Comparison of ENCODE assay signal across 10 cellular contexts in the genomic region with DNA sequence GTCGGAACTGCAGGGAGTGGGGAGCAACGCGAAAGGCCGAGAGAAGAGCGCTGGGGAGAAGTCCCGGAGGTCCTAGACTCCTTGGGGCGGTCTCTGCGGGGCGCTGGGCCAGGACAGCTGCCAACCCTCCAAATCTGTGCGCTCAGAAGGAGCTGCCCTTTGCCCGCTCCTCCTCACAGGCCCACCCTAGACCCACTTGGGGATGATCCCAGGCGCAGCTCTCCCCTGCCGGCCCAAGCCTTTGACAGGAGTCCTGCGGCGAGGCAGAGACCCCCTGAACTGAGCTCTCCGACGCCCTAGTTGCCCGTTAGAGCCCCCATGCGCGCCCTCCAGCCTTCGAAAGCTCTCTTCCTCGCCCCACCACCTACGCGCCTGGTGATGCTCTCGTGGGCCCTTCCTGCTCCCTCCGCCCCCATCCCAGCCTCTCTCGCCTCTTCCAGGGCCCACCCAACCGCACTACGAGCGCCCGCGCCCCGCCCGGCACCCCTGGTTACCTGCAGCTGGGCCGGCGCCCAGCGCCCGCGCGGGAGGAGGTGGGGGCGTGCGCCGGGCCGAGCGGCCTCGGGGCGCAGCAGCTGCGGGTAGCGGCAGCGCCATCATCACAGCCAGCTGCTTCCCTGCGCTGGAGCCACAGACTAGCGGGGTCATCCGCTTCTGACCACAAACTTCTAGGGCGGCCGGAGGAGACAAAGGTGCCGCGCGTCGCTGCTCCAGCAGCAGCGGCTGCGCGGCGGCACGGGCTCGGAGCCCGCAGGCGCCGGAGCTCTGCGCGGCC.
DNase-seq lines count a peak whose midpoint lies in the region; ATAC-seq and TF ChIP-seq lines count a peak whose summit lies in the region.
"Had no signal": no experiment of that assay in that cellular context is flagged by ENCODE, and none has a peak within 500 bp of the region (broad histone marks: within the 10 kb centered on the region; RNA-seq: fewer than 3 reads in every experiment).

No MANE protein-coding gene starts in this region.

- DNase-seq in cardiac muscle cell (ENCODE audit: low read depth in 1 of 2, low spot score in 1 of 2) (no peak), Right ventricle myocardium superior (no peak), mesenteric fat pad (ENCODE audit: low spot score) (peak; percentile 75), vagina (ENCODE audit: extremely low spot score in 2 of 2) (no peak), dedifferentiated amniotic fluid mesenchymal stem cell (ENCODE audit: extremely low spot score) (no peak), HPDE6-E6E7 (ENCODE audit: extremely low spot score) (no peak)

- TF ChIP-seq POLR2A in vagina (IDR thresholded peaks at IDR 0.05), result no peak

- H3K4me1 Mint-ChIP-seq in activated naive CD8-positive, alpha-beta T cell (ENCODE audit: low read depth), result peaks cover 39% of the 10 kb centered on the region

- H3K27me3 ChIP-seq in cardiac muscle cell (peaks cover 98% of the 10 kb centered on the region), vagina (peaks cover 27% of the 10 kb centered on the region)

- no peak for TF ChIP-seq CTCF in cardiac muscle cell (IDR thresholded peaks at IDR 0.05; ENCODE audit: low read depth, low read length)
- no peak for TF ChIP-seq CTCF in vagina (IDR thresholded peaks at IDR 0.05)

- H3K4me3 ChIP-seq in cardiac muscle cell (peak overlapping the region; percentile 4), vagina (peak overlapping the region; percentile 23 to 28)
- H3K4me3 ChIP-seq: K562 had no signal

- H3K36me3 ChIP-seq in cardiac muscle cell, result no peaks in the 10 kb centered on the region
- H3K36me3 ChIP-seq in vagina, result no peaks in the 10 kb centered on the region

- H3K9me3 ChIP-seq in cardiac muscle cell (ENCODE audit: low read depth) (no peaks in the 10 kb centered on the region), vagina (no peaks in the 10 kb centered on the region)

- ATAC-seq in Right ventricle myocardium superior (ENCODE audit: poor library complexity), result no peak
- ATAC-seq in HG03175 (IDR thresholded peaks at IDR 0.05; ENCODE audit: unreplicated experiment), result no peak
- ATAC-seq: K562 had no signal

- H3K27ac Mint-ChIP-seq in activated naive CD8-positive, alpha-beta T cell, result no peak overlapping the region
- H3K27ac Mint-ChIP-seq: activated naive CD4-positive, alpha-beta T cell treated with anti-CD3 and anti-CD28 coated beads, Interleukin-2, amount 50 U/mL, for 72 hours had no signal

- H3K27me3 Mint-ChIP-seq in activated naive CD8-positive, alpha-beta T cell, result peaks cover 27% of the 10 kb centered on the region

- H3K9me3 Mint-ChIP-seq in activated naive CD8-positive, alpha-beta T cell (ENCODE audit: low read depth), result no peaks in the 10 kb centered on the region
- H3K9me3 Mint-ChIP-seq: activated naive CD4-positive, alpha-beta T cell treated with anti-CD3 and anti-CD28 coated beads, Interleukin-2, amount 50 U/mL, for 72 hours had no signal

- H3K27ac ChIP-seq in cardiac muscle cell (no peak overlapping the region), vagina (no peak overlapping the region)

- peak overlapping the region; percentile 69 for H3K4me3 Mint-ChIP-seq in activated naive CD8-positive, alpha-beta T cell

- H3K36me3 Mint-ChIP-seq in activated naive CD8-positive, alpha-beta T cell, result no peaks in the 10 kb centered on the region

- intact Hi-C loops in Right ventricle myocardium superior (cut with DNase I), result no loop called here
- intact Hi-C loops in vagina (cut with DNase I), result no loop called here

- H3K4me1 ChIP-seq in cardiac muscle cell (ENCODE audit: low read depth), result no peaks in the 10 kb centered on the region
- peaks cover 25% of the 10 kb centered on the region for H3K4me1 ChIP-seq in vagina
